8 cellular contexts compared by ENCODE assay signal in genomic region chr4:151325320-151326246, GRCh38. TPM values are rescaled to one million over a fixed set of nuclear protein-coding genes. Genes with fewer than 3 reads are reported as not detected.
A peak's percentile ranks its signal among the peaks of the same experiment; 100 is the strongest.
DNase-seq lines count a peak whose midpoint lies in the region; ATAC-seq and TF ChIP-seq lines count a peak whose summit lies in the region.

SH3D19 (minus strand) TSS chr4:151325605; CDS start chr4:151325352, 253 bp downstream.

- peak within 1 kb of the TSS; percentile 65 for H3K4me3 Mint-ChIP-seq in CD8-positive, alpha-beta T cell
- H3K4me3 Mint-ChIP-seq in activated CD4-positive, alpha-beta memory T cell treated with anti-CD3 and anti-CD28 coated beads for 36 hours, result peak within 1 kb of the TSS; percentile 72

- no peaks in the 10 kb centered on the region for H3K36me3 ChIP-seq in CD8-positive, alpha-beta T cell (ENCODE audit: insufficient read depth, low read length)
- H3K36me3 ChIP-seq in HUES48 (ENCODE audit: control insufficient read depth, insufficient read depth, low read length) (no peaks in the 10 kb centered on the region), muscle layer of duodenum (ENCODE audit: control insufficient read depth in 1 of 2, insufficient read depth in 2 of 2, low read length in 2 of 2) (no peaks in the 10 kb centered on the region), vagina (no peaks in the 10 kb centered on the region)

- peaks cover 13% of the 10 kb centered on the region for H3K4me1 Mint-ChIP-seq in CD8-positive, alpha-beta T cell (ENCODE audit: low read depth)
- H3K4me1 Mint-ChIP-seq in activated CD4-positive, alpha-beta memory T cell treated with anti-CD3 and anti-CD28 coated beads for 36 hours (ENCODE audit: low read depth), result peaks cover 11% of the 10 kb centered on the region

- no peak for TF ChIP-seq CTCF in CD8-positive, alpha-beta T cell (IDR thresholded peaks at IDR 0.05)
- no peak for TF ChIP-seq CTCF in fibroblast of pulmonary artery (IDR thresholded peaks at IDR 0.05; ENCODE audit: low read length, missing control alignments)
- TF ChIP-seq CTCF in vagina (IDR thresholded peaks at IDR 0.05), result no peak

- no peak within 1 kb of the TSS for H3K27ac ChIP-seq in CD8-positive, alpha-beta T cell (ENCODE audit: low read depth, low read length)
- H3K27ac ChIP-seq in HUES48 (ENCODE audit: low read depth, low read length) (peak within 1 kb of the TSS; percentile 95), muscle layer of duodenum (ENCODE audit: low read length) (peak within 1 kb of the TSS; percentile 87), vagina (peak within 1 kb of the TSS; percentile 87)

- H3K4me3 ChIP-seq in CD8-positive, alpha-beta T cell (ENCODE audit: low read depth, low read length), result peak within 1 kb of the TSS; percentile 27
- H3K4me3 ChIP-seq in HUES48 (ENCODE audit: low read depth, low read length) (peak within 1 kb of the TSS; percentile 97), fibroblast of pulmonary artery (replicated peaks; ENCODE audit: low read depth, low read length) (peak within 1 kb of the TSS; percentile 68), muscle layer of duodenum (ENCODE audit: low read depth in 1 of 2, low read length in 2 of 2) (peak within 1 kb of the TSS; percentile 75 to 80), vagina (peak within 1 kb of the TSS; percentile 65 to 82)

- POLR2A ChIA-PET in CD8-positive, alpha-beta T cell (lab: Charles Lee), result interaction anchor here (0.6 kb wide), 2 partner anchors 261 to 363 kb away, joined by 3 read pairs; no protein-coding TSS in a partner anchor
- POLR2A ChIA-PET in activated CD4-positive, alpha-beta memory T cell treated with anti-CD3 and anti-CD28 coated beads for 36 hours (lab: Charles Lee), result no interaction called here

- no peak for ATAC-seq in CD8-positive, alpha-beta T cell
- ATAC-seq in GM21528 (IDR thresholded peaks at IDR 0.05; ENCODE audit: low FRiP score, unreplicated experiment) (no peak), HG02571 (IDR thresholded peaks at IDR 0.05; ENCODE audit: unreplicated experiment) (no peak)

- H3K4me1 ChIP-seq in CD8-positive, alpha-beta T cell (ENCODE audit: insufficient read depth, low read length), result no peaks in the 10 kb centered on the region
- H3K4me1 ChIP-seq in HUES48 (ENCODE audit: control insufficient read depth, insufficient read depth, low read length) (peaks cover 21% of the 10 kb centered on the region), muscle layer of duodenum (ENCODE audit: control insufficient read depth in 1 of 2, insufficient read depth in 2 of 2, low read length in 2 of 2) (peaks cover 0 to 18% of the 10 kb centered on the region in 2 donors), vagina (peaks cover 35% of the 10 kb centered on the region)

- H3K27ac Mint-ChIP-seq in CD8-positive, alpha-beta T cell, result no peak within 1 kb of the TSS
- H3K27ac Mint-ChIP-seq in activated CD4-positive, alpha-beta memory T cell treated with anti-CD3 and anti-CD28 coated beads for 36 hours, result no peak within 1 kb of the TSS

- peaks cover under 1% of the 10 kb centered on the region for H3K9me3 Mint-ChIP-seq in CD8-positive, alpha-beta T cell
- peaks cover under 1% of the 10 kb centered on the region for H3K9me3 Mint-ChIP-seq in activated CD4-positive, alpha-beta memory T cell treated with anti-CD3 and anti-CD28 coated beads for 36 hours

- peaks cover 54% of the 10 kb centered on the region for H3K27me3 Mint-ChIP-seq in CD8-positive, alpha-beta T cell (ENCODE audit: low read depth)
- H3K27me3 Mint-ChIP-seq in activated CD4-positive, alpha-beta memory T cell treated with anti-CD3 and anti-CD28 coated beads for 36 hours, result peaks cover 38% of the 10 kb centered on the region

- CTCF ChIA-PET in CD8-positive, alpha-beta T cell (lab: Charles Lee), result no interaction called here
- CTCF ChIA-PET in activated CD4-positive, alpha-beta memory T cell treated with anti-CD3 and anti-CD28 coated beads for 36 hours (lab: Charles Lee), result no interaction called here

- H3K9ac ChIP-seq in HUES48 (ENCODE audit: low read depth, low read length), result peak within 1 kb of the TSS; percentile 95

- no peak for DNase-seq in CD8-positive, alpha-beta T cell
- DNase-seq in activated CD4-positive, alpha-beta memory T cell treated with anti-CD3 and anti-CD28 coated beads for 36 hours, result no peak
- DNase-seq in fibroblast of pulmonary artery (ENCODE audit: low read depth), result peak; percentile 81
- DNase-seq in vagina (ENCODE audit: extremely low spot score in 2 of 2), result no peak

- TF ChIP-seq POLR2A in vagina (IDR thresholded peaks at IDR 0.05), result no peak

- H3K9me3 ChIP-seq in CD8-positive, alpha-beta T cell (ENCODE audit: low read length), result no peaks in the 10 kb centered on the region
- H3K9me3 ChIP-seq in HUES48 (ENCODE audit: control insufficient read depth, insufficient read depth, low read length) (no peaks in the 10 kb centered on the region), muscle layer of duodenum (ENCODE audit: control insufficient read depth in 1 of 2, low read length in 2 of 2) (no peaks in the 10 kb centered on the region), vagina (no peaks in the 10 kb centered on the region)

- no peaks in the 10 kb centered on the region for H3K27me3 ChIP-seq in CD8-positive, alpha-beta T cell (ENCODE audit: insufficient read depth, low read length)
- H3K27me3 ChIP-seq in HUES48 (ENCODE audit: control insufficient read depth, insufficient read depth, low read length), result no peaks in the 10 kb centered on the region; the same call in 1 of the 2 replicates
- no peaks in the 10 kb centered on the region for H3K27me3 ChIP-seq in muscle layer of duodenum (ENCODE audit: low read depth, low read length)
- no peaks in the 10 kb centered on the region for H3K27me3 ChIP-seq in vagina

- no peaks in the 10 kb centered on the region for H3K36me3 Mint-ChIP-seq in CD8-positive, alpha-beta T cell
- no peaks in the 10 kb centered on the region for H3K36me3 Mint-ChIP-seq in activated CD4-positive, alpha-beta memory T cell treated with anti-CD3 and anti-CD28 coated beads for 36 hours

- intact Hi-C loops in CD8-positive, alpha-beta T cell (cut with DNase I, micrococcal nuclease), result no loop called here
- intact Hi-C loops in activated CD4-positive, alpha-beta memory T cell treated with anti-CD3 and anti-CD28 coated beads for 36 hours (cut with micrococcal nuclease), result no loop called here
- intact Hi-C loops in vagina (cut with DNase I), result no loop called here

RNA-seq across cellular contexts. Expression of gene SH3D19, which starts in this region (rescaled TPM):
- under 1 TPM in 1 of 2 experiments, not detected in 1; 0.60 TPM for total RNA-seq in CD8-positive, alpha-beta T cell
- total RNA-seq in activated CD4-positive, alpha-beta memory T cell treated with anti-CD3 and anti-CD28 coated beads for 36 hours, result under 1 TPM in 1 of 2 experiments, not detected in 1; 0.68 TPM
- total RNA-seq in vagina, result 86.4 TPM

Comparison
In these comparisons a context has a peak if more than half of its experiments do, and no peak if none do; other contexts are left out.
1. RNA of gene SH3D19 (total RNA-seq): 86.4 TPM in vagina (single experiment); 0.68 TPM in activated CD4-positive, alpha-beta memory T cell treated with anti-CD3 and anti-CD28 coated beads for 36 hours and 0.60 TPM in CD8-positive, alpha-beta T cell; every median in the first group is over 10 times any median in the second.
2. H3K4me3 ChIP-seq: peak in every context shown above with its lines; median percentile 97 in HUES48; 78 in muscle layer of duodenum; 74 in vagina; 68 in fibroblast of pulmonary artery; 27 in CD8-positive, alpha-beta T cell.